ENCODE assay signal across 23 cellular contexts in the genomic region with DNA sequence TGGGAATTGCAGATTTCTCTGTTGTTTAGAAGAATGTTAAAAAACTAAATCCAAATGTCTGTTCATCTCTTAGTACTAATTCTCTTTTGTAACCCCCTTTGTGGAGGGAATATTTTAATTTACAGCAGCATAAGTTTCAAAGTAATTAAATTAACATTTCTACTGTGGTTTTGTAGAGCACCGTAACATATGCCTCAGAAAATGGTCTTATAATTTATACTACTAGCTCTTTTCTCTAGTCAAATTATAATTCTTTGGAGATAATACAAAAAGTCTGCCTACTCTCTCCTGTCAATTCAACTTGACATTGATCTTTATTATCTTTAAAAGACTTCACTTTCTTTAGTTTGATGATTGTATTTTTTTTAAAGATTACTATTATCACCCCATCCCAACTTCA.
"Had no signal": no experiment of that assay in that cellular context is flagged by ENCODE, and none has a peak within 500 bp of the region (broad histone marks: within the 10 kb centered on the region; RNA-seq: fewer than 3 reads in every experiment).

No MANE protein-coding gene starts in this region.

- ATAC-seq: effector memory CD8-positive, alpha-beta T cell; esophagus mucosa; foreskin keratinocyte; gastrocnemius medialis; gastroesophageal sphincter; heart left ventricle; heart right ventricle had no signal

- H3K4me1 ChIP-seq: colonic mucosa, esophagus muscularis mucosa, esophagus squamous epithelium, foreskin keratinocyte, gastrocnemius medialis, gastroesophageal sphincter, heart left ventricle, heart right ventricle had no signal

- H3K27me3 ChIP-seq: colonic mucosa, dorsolateral prefrontal cortex, esophagus muscularis mucosa, esophagus squamous epithelium, foreskin keratinocyte, gastrocnemius medialis, gastroesophageal sphincter, heart left ventricle, heart right ventricle had no signal

- H3K9me3 ChIP-seq: colonic mucosa, esophagus muscularis mucosa, esophagus squamous epithelium, gastrocnemius medialis, gastroesophageal sphincter had no signal

- DNase-seq: colonic mucosa; cortex of kidney; dermis blood vessel endothelial cell; dorsolateral prefrontal cortex; effector CD4-positive, alpha-beta T cell; effector CD8-positive, alpha-beta T cell; effector memory CD4-positive, alpha-beta T cell; effector memory CD8-positive, alpha-beta T cell; erythroblast; esophagus squamous epithelium; foreskin fibroblast; foreskin keratinocyte; foreskin melanocyte; gastrocnemius medialis; glutamatergic neuron; head of caudate nucleus; heart left ventricle; heart right ventricle had no signal

- H3K4me3 ChIP-seq: colonic mucosa, coronary artery, dorsolateral prefrontal cortex, esophagus muscularis mucosa, esophagus squamous epithelium, gastrocnemius medialis, gastroesophageal sphincter, heart left ventricle, heart right ventricle had no signal

- H3K27ac ChIP-seq: colonic mucosa, coronary artery, dorsolateral prefrontal cortex, epithelial cell of prostate, esophagus muscularis mucosa, esophagus squamous epithelium, foreskin keratinocyte, gastrocnemius medialis, gastroesophageal sphincter, heart left ventricle, heart right ventricle had no signal

- H3K36me3 ChIP-seq: colonic mucosa, esophagus muscularis mucosa, esophagus squamous epithelium, gastrocnemius medialis, gastroesophageal sphincter, heart left ventricle, heart right ventricle had no signal
